In genomic region chr2:127386764-127387654, GRCh38 we compare ENCODE assay signal across 8 cellular contexts. TPM values are rescaled to one million over a fixed set of nuclear protein-coding genes. Genes with fewer than 3 reads are reported as not detected.
DNase-seq lines count a peak whose midpoint lies in the region; ATAC-seq, FAIRE-seq and TF ChIP-seq lines count a peak whose summit lies in the region.

No MANE protein-coding gene starts in this region.

- peaks cover 56% of the 10 kb centered on the region for H3K4me1 Mint-ChIP-seq in T-helper 2 cell treated with Interferon-gamma antibody and Interleukin-4, amounts not matched to agents 5 μg/mL and 100 μg/mL, for 36 hours (ENCODE audit: low read depth)

- H3K9me3 Mint-ChIP-seq in T-helper 2 cell treated with Interferon-gamma antibody and Interleukin-4, amounts not matched to agents 5 μg/mL and 100 μg/mL, for 36 hours = no peaks in the 10 kb centered on the region

- ATAC-seq in HG02852 (IDR thresholded peaks at IDR 0.05; ENCODE audit: unreplicated experiment) = peak; percentile 70
- peak; percentile 89 for ATAC-seq in aorta (ENCODE audit: low FRiP score)

- H3K27me3 ChIP-seq in hepatocyte (no peaks in the 10 kb centered on the region), aorta (ENCODE audit: control insufficient read depth in 1 of 2, insufficient read depth in 2 of 2, low read length in 1 of 2) (no peaks in the 10 kb centered on the region)

- intact Hi-C loops in aorta (cut with DNase I) = no loop called here

- FAIRE-seq in GM12892 (lab: Jason Lieb, UNC) = peak; percentile 83

- peak overlapping the region; percentile 87 for H3K27ac Mint-ChIP-seq in T-helper 2 cell treated with Interferon-gamma antibody and Interleukin-4, amounts not matched to agents 5 μg/mL and 100 μg/mL, for 36 hours

- H3K36me3 Mint-ChIP-seq in T-helper 2 cell treated with Interferon-gamma antibody and Interleukin-4, amounts not matched to agents 5 μg/mL and 100 μg/mL, for 36 hours (ENCODE audit: low read depth) = peaks cover 7% of the 10 kb centered on the region

- peak overlapping the region; percentile 91 for H3K4me2 ChIP-seq in hepatocyte

- H2AFZ ChIP-seq in hepatocyte = peak overlapping the region; percentile 99

- no peaks in the 10 kb centered on the region for H3K9me3 ChIP-seq in hepatocyte (ENCODE audit: low read depth)
- no peaks in the 10 kb centered on the region for H3K9me3 ChIP-seq in aorta (ENCODE audit: control insufficient read depth, low read length)

- H3K79me2 ChIP-seq in hepatocyte = peaks cover 49% of the 10 kb centered on the region

- WGBS in hepatocyte (ENCODE audit: low lambda C conversion rate, missing lambda C conversion rate) = 3% methylated on average over 16 of the region's 58 CpGs
- 0 to 1% methylated on average over 28 to 58 of the region's 58 CpGs for WGBS in aorta, 2 donors

- TF ChIP-seq POLR2A in GM12892 (IDR thresholded peaks at IDR 0.05; ENCODE audit: low read depth, low read length) = no peak

- H3K4me1 ChIP-seq in hepatocyte (ENCODE audit: insufficient read depth) = peaks cover 27% of the 10 kb centered on the region
- peaks cover 3% of the 10 kb centered on the region in 2 donors for H3K4me1 ChIP-seq in aorta (ENCODE audit: control insufficient read depth in 1 of 2, insufficient read depth in 2 of 2, low read length in 2 of 2)

- peaks cover 41% of the 10 kb centered on the region for H4K20me1 ChIP-seq in hepatocyte (ENCODE audit: insufficient read depth, poor library complexity, severe bottlenecking)

- H3K36me3 ChIP-seq in hepatocyte (replicated peaks; ENCODE audit: insufficient read depth, low read depth) (no peaks in the 10 kb centered on the region), aorta (ENCODE audit: control insufficient read depth in 1 of 2, insufficient read depth in 2 of 2, low read length in 1 of 2) (no peaks in the 10 kb centered on the region)

- DNase-seq in GM12892 (ENCODE audit: insufficient read length) (peak; percentile 60), NCI-H146 treated with DMSO at 0.1 percent for 48 hours (lab: John Stamatoyannopoulos, UW; ENCODE audit: unreplicated experiment) (peak; percentile 76), anterior cingulate cortex (lab: John Stamatoyannopoulos, UW) (peak in 57 of 58 donors; percentile 27 to 89 (median 80)), hepatocyte (ENCODE audit: low spot score) (peak; percentile 94), renal cortical epithelial cell (ENCODE audit: low read depth) (peak; percentile 55), aorta (peak; percentile 89 to 92)
- DNase-seq in T-helper 2 cell treated with Interferon-gamma antibody and Interleukin-4, amounts not matched to agents 5 μg/mL and 100 μg/mL, for 36 hours (ENCODE audit: low spot score) = peak; percentile 82

- no peaks in the 10 kb centered on the region for H3K9me2 ChIP-seq in hepatocyte (replicated peaks; ENCODE audit: insufficient read depth)

- peak overlapping the region; percentile 90 for H3K4me3 Mint-ChIP-seq in T-helper 2 cell treated with Interferon-gamma antibody and Interleukin-4, amounts not matched to agents 5 μg/mL and 100 μg/mL, for 36 hours

- peak overlapping the region; percentile 100 for H3K27ac ChIP-seq in hepatocyte
- peak overlapping the region; percentile 77 to 100 for H3K27ac ChIP-seq in aorta (ENCODE audit: low read depth in 1 of 2, low read length in 2 of 2)

- H3K27me3 Mint-ChIP-seq in T-helper 2 cell treated with Interferon-gamma antibody and Interleukin-4, amounts not matched to agents 5 μg/mL and 100 μg/mL, for 36 hours (ENCODE audit: low read depth) = no peaks in the 10 kb centered on the region

- H3K4me3 ChIP-seq in hepatocyte = peak overlapping the region; percentile 94
- H3K4me3 ChIP-seq in aorta (ENCODE audit: low read length in 2 of 2) = peak overlapping the region; percentile 76 to 93

- TF ChIP-seq CTCF in hepatocyte (IDR thresholded peaks at IDR 0.05; ENCODE audit: poor library complexity) = no peak

RNA-seq across cellular contexts. Expression of gene MAP3K2, which starts 0.8 kb away (rescaled TPM):
- 12.9 TPM for polyA plus RNA-seq in GM12892 (2012; ENCODE audit: missing spikeins)
- 42.9 and 52.5 TPM in 2 replicates for total RNA-seq in hepatocyte
- 28.5 and 35.7 TPM in 2 replicates for polyA plus RNA-seq in hepatocyte
- 29.7 and 49.2 TPM in 2 replicates for total RNA-seq in renal cortical epithelial cell
- total RNA-seq in aorta = 10 to 100 TPM; 67.6 to 79.3 TPM
- 10 to 100 TPM in 1 of 2 donors, 1 to 10 TPM in 1; 6.6 to 13.5 TPM for polyA plus RNA-seq in aorta

RNA-seq across cellular contexts. Expression of gene PROC, which starts 31.2 kb away (rescaled TPM):
- not detected for polyA plus RNA-seq in GM12892 (2012; ENCODE audit: missing spikeins)
- total RNA-seq in hepatocyte = 42.6 and 62.3 TPM in 2 replicates
- polyA plus RNA-seq in hepatocyte = 48.9 and 70.2 TPM in 2 replicates
- 0.25 TPM in 1 of 2 replicates, not detected in the other for total RNA-seq in renal cortical epithelial cell
- total RNA-seq in aorta = under 1 TPM in 1 of 2 donors, not detected in 1; 0.58 TPM
- polyA plus RNA-seq in aorta = under 1 TPM; 0.26 to 0.50 TPM

Comparison
In these comparisons a context has a peak if more than half of its experiments do, and no peak if none do; other contexts are left out.
1. Peak in every context shown above with its lines: DNase-seq, ATAC-seq, H3K4me3 ChIP-seq and H3K27ac ChIP-seq.
2. RNA of gene PROC, which starts 31.2 kb away (total RNA-seq): 42.6 to 62.3 TPM in hepatocyte; 0.58 TPM in aorta and 0.25 TPM in renal cortical epithelial cell; every median in the first group is over 10 times any median in the second.